In genomic region chr14:34043627-34044372, GRCh38 we compare ENCODE assay signal across 9 cellular contexts.
DNase-seq lines count a peak whose midpoint lies in the region; ATAC-seq, FAIRE-seq and TF ChIP-seq lines count a peak whose summit lies in the region.
"Had no signal": no experiment of that assay in that cellular context is flagged by ENCODE, and none has a peak within 500 bp of the region (broad histone marks: within the 10 kb centered on the region; RNA-seq: fewer than 3 reads in every experiment).

No MANE protein-coding gene starts in this region.

- H3K4me3 Mint-ChIP-seq in chondrocyte (ENCODE audit: unreplicated experiment), result no peak overlapping the region

- peak; percentile 49 for DNase-seq in GM06990 (ENCODE audit: extremely low read depth, insufficient read length)
- DNase-seq in M059J (ENCODE audit: low read depth), result peak; percentile 87
- DNase-seq in activated effector memory CD4-positive, alpha-beta T cell treated with anti-CD3 and anti-CD28 coated beads, Interleukin-2, amount 50 U/mL, for 16 hours, result peak; percentile 80
- peak; percentile 72 for DNase-seq in small intestine
- DNase-seq in NCI-H1694 (lab: John Stamatoyannopoulos, UW), result no peak
- no peak for DNase-seq in chondrocyte (ENCODE audit: low spot score)
- DNase-seq in gastrocnemius medialis, result no peak

- no peaks in the 10 kb centered on the region for H3K36me3 Mint-ChIP-seq in chondrocyte (ENCODE audit: low read depth)

- FAIRE-seq in small intestine (lab: Jason Lieb, UNC), result no peak
- FAIRE-seq: endometrium had no signal

- peak overlapping the region in 1 of 2 donors; percentile 70 for H3K27ac ChIP-seq in small intestine (ENCODE audit: low read depth in 1 of 2, low read length in 1 of 2)
- no peak overlapping the region for H3K27ac ChIP-seq in gastrocnemius medialis

- no peak for TF ChIP-seq POLR2A in gastrocnemius medialis (IDR thresholded peaks at IDR 0.05)

- in situ Hi-C loops in gastrocnemius medialis (cut with MboI; ENCODE audit: low sequenced_read_pairs in 4 of 4), result no loop called here

- no peaks in the 10 kb centered on the region for H3K36me3 ChIP-seq in GM06990 (ENCODE audit: control insufficient read depth, insufficient read depth, low read length)
- H3K36me3 ChIP-seq in small intestine (ENCODE audit: control insufficient read depth in 2 of 2, insufficient read depth in 2 of 2, low read length in 2 of 2), result no peaks in the 10 kb centered on the region
- H3K36me3 ChIP-seq in gastrocnemius medialis, result no peaks in the 10 kb centered on the region

- TF ChIP-seq CTCF in GM06990 (IDR thresholded peaks at IDR 0.05; ENCODE audit: insufficient read depth, low read length, poor library complexity, severe bottlenecking), result no peak
- TF ChIP-seq CTCF in chondrocyte (IDR thresholded peaks at IDR 0.05), result no peak
- no peak for TF ChIP-seq CTCF in gastrocnemius medialis (IDR thresholded peaks at IDR 0.05 in 4 of 5, conservative IDR thresholded peaks at IDR 0.05 in 1 of 5)

- H3K9me3 ChIP-seq in small intestine (ENCODE audit: control insufficient read depth, low read depth) (no peaks in the 10 kb centered on the region), gastrocnemius medialis (no peaks in the 10 kb centered on the region)

- H3K4me1 ChIP-seq in small intestine (ENCODE audit: control insufficient read depth in 2 of 2, insufficient read depth in 1 of 2, low read depth in 1 of 2, low read length in 1 of 2), result peaks cover 0 to 2% of the 10 kb centered on the region in 2 donors
- H3K4me1 ChIP-seq in gastrocnemius medialis, result no peaks in the 10 kb centered on the region

- H3K27me3 Mint-ChIP-seq in chondrocyte (ENCODE audit: low read depth), result peaks cover 10% of the 10 kb centered on the region

- ATAC-seq in GM21825 (IDR thresholded peaks at IDR 0.05; ENCODE audit: unreplicated experiment) (peak; percentile 96), gastrocnemius medialis (no peak)

- peaks cover 5% of the 10 kb centered on the region for H3K4me1 Mint-ChIP-seq in chondrocyte (ENCODE audit: low read depth)

- H3K27me3 ChIP-seq in GM06990 (replicated peaks; ENCODE audit: control insufficient read depth, insufficient read depth, low read length) (no peaks in the 10 kb centered on the region), small intestine (ENCODE audit: control insufficient read depth in 2 of 2, insufficient read depth in 2 of 2, low read length in 2 of 2) (no peaks in the 10 kb centered on the region), gastrocnemius medialis (no peaks in the 10 kb centered on the region)

- no peaks in the 10 kb centered on the region for H3K9me3 Mint-ChIP-seq in chondrocyte (ENCODE audit: low read depth)

- H3K4me3 ChIP-seq in GM06990 (replicated peaks; ENCODE audit: low read depth, low read length) (no peak overlapping the region), small intestine (ENCODE audit: low read depth in 1 of 2, low read length in 2 of 2) (no peak overlapping the region), gastrocnemius medialis (no peak overlapping the region)

- intact Hi-C loops in gastrocnemius medialis (cut with DNase I; ENCODE audit: low total_unique reads), result no loop called here

- H3K27ac Mint-ChIP-seq in chondrocyte (ENCODE audit: unreplicated experiment), result no peak overlapping the region

- 28 to 43% (median 30%) methylated on average over 4 of the region's 4 CpGs for WGBS in small intestine, 3 donors

Comparison
In these comparisons a context has a peak if more than half of its experiments do, and no peak if none do; other contexts are left out.
1. DNase-seq: peak in GM06990 (single experiment), M059J (single experiment), activated effector memory CD4-positive, alpha-beta T cell treated with anti-CD3 and anti-CD28 coated beads, Interleukin-2, amount 50 U/mL, for 16 hours (single experiment) and small intestine (single experiment); none in NCI-H1694 (single experiment), chondrocyte (single experiment) and gastrocnemius medialis (0 of 2).